In the genomic region with DNA sequence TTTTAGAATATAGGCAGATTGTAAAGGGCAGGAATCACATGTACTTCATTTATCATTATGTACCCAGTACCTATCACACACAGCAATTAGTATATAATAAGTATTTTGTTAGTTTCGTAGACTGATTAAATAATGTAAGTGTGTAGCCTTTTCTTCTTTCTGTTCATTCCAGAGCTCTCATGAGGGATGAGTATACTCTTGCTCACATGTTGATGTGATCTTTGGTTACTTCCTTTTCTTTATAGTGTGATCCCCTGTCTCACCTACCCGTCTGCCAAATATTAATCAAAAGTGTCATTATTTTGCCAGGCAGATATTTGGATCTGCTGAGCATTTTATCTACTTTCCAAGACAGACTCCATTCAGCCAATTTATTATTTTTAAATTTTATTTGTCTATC, we compare ENCODE assay signal across 21 cellular contexts.
DNase-seq lines count a peak whose midpoint lies in the region; ATAC-seq and TF ChIP-seq lines count a peak whose summit lies in the region.
"Had no signal": no experiment of that assay in that cellular context is flagged by ENCODE, and none has a peak within 500 bp of the region (broad histone marks: within the 10 kb centered on the region; RNA-seq: fewer than 3 reads in every experiment).

No MANE protein-coding gene starts in this region.

- H3K9me2 ChIP-seq in PC-3 (replicated peaks; ENCODE audit: low read length) = no peaks in the 10 kb centered on the region

- DNase-seq in activated T-cell treated with anti-CD3 and anti-CD28 coated beads, Interleukin-2, amount 50 U/mL, for 72 hours = no peak
- no peak for DNase-seq in activated T-cell treated with anti-CD3 and anti-CD28 coated beads for 4 hours
- DNase-seq in PC-3 = peak; percentile 13
- no peak for DNase-seq in effector memory CD8-positive, alpha-beta T cell
- no peak for DNase-seq in mesothelial cell of epicardium (ENCODE audit: low spot score in 2 of 2, unreplicated experiment in 2 of 2)
- DNase-seq in NCI-H2227 (lab: John Stamatoyannopoulos, UW; ENCODE audit: unreplicated experiment) = no peak
- DNase-seq in brain microvascular endothelial cell = no peak
- no peak for DNase-seq in AG08395 (ENCODE audit: low spot score)
- DNase-seq: AML-193, C1 segment of cervical spinal cord, EL, Kasumi-1, NCI-H1092, NCI-H1436, NCI-H1930, NCI-H2227 treated with DMSO at 0.1 percent for 48 hours, NCI-H510A treated with DMSO at 0.1 percent for 48 hours, NCI-H748 treated with DMSO at 0.1 percent for 48 hours, SIG-M5 had no signal

- H3K27ac ChIP-seq in PC-3 (ENCODE audit: low read length) = no peak overlapping the region
- no peak overlapping the region for H3K27ac ChIP-seq in brain microvascular endothelial cell
- H3K27ac ChIP-seq: 22Rv1, RWPE1 had no signal

- H3K27me3 Mint-ChIP-seq in activated T-cell treated with anti-CD3 and anti-CD28 coated beads, Interleukin-2, amount 50 U/mL, for 72 hours (ENCODE audit: low read depth) = no peaks in the 10 kb centered on the region
- H3K27me3 Mint-ChIP-seq in effector memory CD8-positive, alpha-beta T cell = no peaks in the 10 kb centered on the region
- H3K27me3 Mint-ChIP-seq in mesothelial cell of epicardium (ENCODE audit: low read depth) = no peaks in the 10 kb centered on the region

- no peak for ATAC-seq in activated T-cell treated with anti-CD3 and anti-CD28 coated beads, Interleukin-2, amount 50 U/mL, for 72 hours (replicated peaks in 1 of 2)
- peak; percentile 75 for ATAC-seq in PC-3
- no peak for ATAC-seq in effector memory CD8-positive, alpha-beta T cell (replicated peaks)

- peaks cover 9% of the 10 kb centered on the region; the same call in 1 of the 2 replicates for H3K4me1 ChIP-seq in PC-3 (ENCODE audit: insufficient read depth, low read length)

- peaks cover 5 to 12% of the 10 kb centered on the region in 2 donors for H3K9me3 Mint-ChIP-seq in activated T-cell treated with anti-CD3 and anti-CD28 coated beads, Interleukin-2, amount 50 U/mL, for 72 hours
- peaks cover 0 to 1% of the 10 kb centered on the region in 2 donors for H3K9me3 Mint-ChIP-seq in effector memory CD8-positive, alpha-beta T cell
- peaks cover 26% of the 10 kb centered on the region for H3K9me3 Mint-ChIP-seq in mesothelial cell of epicardium

- in situ Hi-C loops in brain microvascular endothelial cell (cut with HindIII; ENCODE audit: low pct_ligation_motif_present, low sequenced_read_pairs) = no loop called here

- H3K4me1 Mint-ChIP-seq in activated T-cell treated with anti-CD3 and anti-CD28 coated beads, Interleukin-2, amount 50 U/mL, for 72 hours (ENCODE audit: low read depth) = peaks cover 10% of the 10 kb centered on the region
- peaks cover 15 to 28% of the 10 kb centered on the region in 2 donors for H3K4me1 Mint-ChIP-seq in effector memory CD8-positive, alpha-beta T cell (ENCODE audit: low read depth in 2 of 2)
- no peaks in the 10 kb centered on the region for H3K4me1 Mint-ChIP-seq in mesothelial cell of epicardium

- H3K36me3 ChIP-seq in PC-3 (ENCODE audit: low read depth, low read length) = peaks cover 15% of the 10 kb centered on the region; the same call in 1 of the 2 replicates
- H3K36me3 ChIP-seq in brain microvascular endothelial cell (replicated peaks) = peaks cover 8% of the 10 kb centered on the region

- peaks cover 34 to 57% of the 10 kb centered on the region in 2 donors for H3K36me3 Mint-ChIP-seq in activated T-cell treated with anti-CD3 and anti-CD28 coated beads, Interleukin-2, amount 50 U/mL, for 72 hours (ENCODE audit: insufficient read depth in 2 of 2)
- H3K36me3 Mint-ChIP-seq in effector memory CD8-positive, alpha-beta T cell (ENCODE audit: insufficient read depth) = peaks cover 62% of the 10 kb centered on the region
- H3K36me3 Mint-ChIP-seq in mesothelial cell of epicardium = peaks cover 60% of the 10 kb centered on the region

- no peaks in the 10 kb centered on the region for H3F3A ChIP-seq in PC-3 (ENCODE audit: low read length, unreplicated experiment)

- no peaks in the 10 kb centered on the region for H3K9me3 ChIP-seq in PC-3 (ENCODE audit: low read length)

- no peak overlapping the region for H2AFZ ChIP-seq in PC-3 (ENCODE audit: low read length)

- H3K4me3 Mint-ChIP-seq in activated T-cell treated with anti-CD3 and anti-CD28 coated beads, Interleukin-2, amount 50 U/mL, for 72 hours = no peak overlapping the region
- no peak overlapping the region for H3K4me3 Mint-ChIP-seq in effector memory CD8-positive, alpha-beta T cell
- no peak overlapping the region for H3K4me3 Mint-ChIP-seq in mesothelial cell of epicardium

- POLR2A ChIA-PET in PC-3 (lab: Charles Lee; ENCODE audit: unreplicated experiment) = no interaction called here

- H3K79me2 ChIP-seq in PC-3 (ENCODE audit: low read length) = no peaks in the 10 kb centered on the region

- no peaks in the 10 kb centered on the region for H4K20me1 ChIP-seq in PC-3 (ENCODE audit: low read length)

- H3K27me3 ChIP-seq in PC-3 (ENCODE audit: low read length) = no peaks in the 10 kb centered on the region
- no peaks in the 10 kb centered on the region for H3K27me3 ChIP-seq in brain microvascular endothelial cell (replicated peaks)

- H3K4me2 ChIP-seq in PC-3 (ENCODE audit: low read length) = no peak overlapping the region

- BruUV-seq in PC-3 (replicated peaks; lab: Mats Ljungman, UMichigan) = no TSS peak

- no peak overlapping the region for H3K9ac ChIP-seq in PC-3 (ENCODE audit: low read length)

- TF ChIP-seq CTCF in PC-3 (conservative IDR thresholded peaks at IDR 0.05; ENCODE audit: low read depth, low read length) (no peak), mesothelial cell of epicardium (IDR thresholded peaks at IDR 0.05; ENCODE audit: unreplicated experiment) (no peak), brain microvascular endothelial cell (IDR thresholded peaks at IDR 0.05; ENCODE audit: low read depth, low read length, missing control alignments) (no peak)

- peak overlapping the region; percentile 62 for H3K27ac Mint-ChIP-seq in activated T-cell treated with anti-CD3 and anti-CD28 coated beads, Interleukin-2, amount 50 U/mL, for 72 hours
- H3K27ac Mint-ChIP-seq in effector memory CD8-positive, alpha-beta T cell = peak overlapping the region; percentile 41 to 56
- peak overlapping the region; percentile 81 for H3K27ac Mint-ChIP-seq in mesothelial cell of epicardium

- H3K4me3 ChIP-seq in PC-3 (ENCODE audit: low read length) (no peak overlapping the region), brain microvascular endothelial cell (ENCODE audit: low read depth, low read length) (no peak overlapping the region)

- intact Hi-C loops in PC-3 (cut with micrococcal nuclease) = no loop called here

- CTCF ChIA-PET in PC-3 (lab: Charles Lee) = no interaction called here
